Comparison of ENCODE assay signal across 8 cellular contexts in the genomic region with DNA sequence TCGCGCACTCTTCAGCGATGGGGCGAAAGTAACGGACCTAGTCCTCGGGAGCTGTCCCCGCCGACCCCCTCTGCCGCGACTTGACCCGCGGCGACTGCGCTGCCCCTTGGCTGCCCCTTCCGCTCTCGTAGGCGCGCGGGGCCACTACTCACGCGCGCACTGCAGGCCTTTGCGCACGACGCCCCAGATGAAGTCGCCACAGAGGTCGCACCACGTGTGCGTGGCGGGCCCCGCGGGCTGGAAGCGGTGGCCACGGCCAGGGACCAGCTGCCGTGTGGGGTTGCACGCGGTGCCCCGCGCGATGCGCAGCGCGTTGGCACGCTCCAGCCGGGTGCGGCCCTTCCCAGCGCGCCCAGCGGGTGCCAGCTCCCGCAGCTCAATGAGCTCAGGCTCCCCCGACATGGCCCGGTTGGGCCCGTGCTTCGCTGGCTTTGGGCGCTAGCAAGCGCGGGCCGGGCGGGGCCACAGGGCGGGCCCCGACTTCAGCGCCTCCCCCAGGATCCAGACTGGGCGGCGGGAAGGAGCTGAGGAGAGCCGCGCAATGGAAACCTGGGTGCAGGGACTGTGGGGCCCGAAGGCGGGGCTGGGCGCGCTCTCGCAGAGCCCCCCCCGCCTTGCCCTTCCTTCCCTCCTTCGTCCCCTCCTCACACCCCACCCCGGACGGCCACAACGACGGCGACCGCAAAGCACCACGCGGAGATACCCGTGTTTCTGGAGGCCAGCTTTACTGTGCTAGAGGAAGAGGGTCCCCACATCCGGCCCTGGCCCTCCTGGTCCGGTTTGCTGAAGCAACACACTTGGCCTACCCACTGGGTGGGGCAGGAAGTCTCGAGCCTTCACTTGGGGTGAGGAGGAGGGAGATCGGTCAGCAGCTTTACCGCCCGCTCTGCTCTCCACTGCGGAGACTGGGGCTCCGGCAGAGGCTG. TPM values are rescaled to one million over a fixed set of nuclear protein-coding genes. Genes with fewer than 3 reads are reported as not detected.
A peak's percentile ranks its signal among the peaks of the same experiment; 100 is the strongest.
DNase-seq lines count a peak whose midpoint lies in the region; ATAC-seq and TF ChIP-seq lines count a peak whose summit lies in the region.

RASSF1 (minus strand) TSS at position 433 of the 926 bp plus-strand sequence; CDS start at position 402, 31 bp downstream.

- H3K27me3 ChIP-seq in Caco-2 (replicated peaks; ENCODE audit: control insufficient read depth, insufficient read depth, low read length) (no peaks in the 10 kb centered on the region), mononuclear cell (ENCODE audit: insufficient read depth, low read length) (no peaks in the 10 kb centered on the region)

- H3K4me1 ChIP-seq in Caco-2 = peaks cover 13% of the 10 kb centered on the region
- peaks cover 80% of the 10 kb centered on the region for H3K4me1 ChIP-seq in mononuclear cell (ENCODE audit: insufficient read depth, low read length)

- BruUV-seq in Caco-2 (replicated peaks; lab: Mats Ljungman, UMichigan) = no TSS peak

- peaks cover 23% of the 10 kb centered on the region for H3K36me3 Mint-ChIP-seq in Caco-2 (ENCODE audit: insufficient read depth, unreplicated experiment)
- peaks cover 28% of the 10 kb centered on the region for H3K36me3 Mint-ChIP-seq in stimulated activated naive CD8-positive, alpha-beta T cell treated with anti-CD3 and anti-CD28 coated beads, Interleukin-15, Interleukin-2, amounts not matched to agents 100 ng/mL and 50 ng/mL, for 24 hours (ENCODE audit: low read depth)

- CTCF ChIA-PET in Caco-2 (lab: Charles Lee) = interaction anchor here (0.9 kb wide), 1 partner anchor 11 kb away, joined by 3 read pairs; no protein-coding TSS in a partner anchor

- ATAC-seq in GM21526 (IDR thresholded peaks at IDR 0.05; ENCODE audit: low FRiP score, unreplicated experiment) = no peak

- POLR2A ChIA-PET in Caco-2 (lab: Charles Lee) = no interaction called here

- H3K27ac Mint-ChIP-seq in Caco-2 (ENCODE audit: unreplicated experiment) = no peak within 1 kb of the TSS
- peak within 1 kb of the TSS; percentile 88 for H3K27ac Mint-ChIP-seq in stimulated activated naive CD8-positive, alpha-beta T cell treated with anti-CD3 and anti-CD28 coated beads, Interleukin-15, Interleukin-2, amounts not matched to agents 100 ng/mL and 50 ng/mL, for 24 hours

- peak in 1 of 2 experiments; percentile 34 for DNase-seq in Caco-2
- DNase-seq in HUDEP-2 (lab: John Stamatoyannopoulos, UW; ENCODE audit: unreplicated experiment in 76 of 76) = peak in 71 of 76 experiments; percentile 21 to 84 (median 71)
- peak; percentile 57 for DNase-seq in activated CD4-positive, alpha-beta T cell treated with anti-CD3 and anti-CD28 coated beads, Interleukin-2, amount 50 U/mL, for 1 hour
- DNase-seq in effector CD8-positive, alpha-beta T cell (lab: John Stamatoyannopoulos, UW) = peak; percentile 42
- no peak for DNase-seq in D341Med (ENCODE audit: low spot score)

- H3K27me3 Mint-ChIP-seq in Caco-2 (ENCODE audit: insufficient read depth, unreplicated experiment) = no peaks in the 10 kb centered on the region
- H3K27me3 Mint-ChIP-seq in stimulated activated naive CD8-positive, alpha-beta T cell treated with anti-CD3 and anti-CD28 coated beads, Interleukin-15, Interleukin-2, amounts not matched to agents 100 ng/mL and 50 ng/mL, for 24 hours = no peaks in the 10 kb centered on the region

- no peak for TF ChIP-seq CTCF in Caco-2 (IDR thresholded peaks at IDR 0.05; ENCODE audit: insufficient read depth in 1 of 2, low read depth in 1 of 2, low read length in 1 of 2, severe bottlenecking in 1 of 2, unreplicated experiment in 1 of 2)

- peak within 1 kb of the TSS; percentile 15 for H3K4me3 Mint-ChIP-seq in Caco-2 (ENCODE audit: unreplicated experiment)
- H3K4me3 Mint-ChIP-seq in stimulated activated naive CD8-positive, alpha-beta T cell treated with anti-CD3 and anti-CD28 coated beads, Interleukin-15, Interleukin-2, amounts not matched to agents 100 ng/mL and 50 ng/mL, for 24 hours = peak within 1 kb of the TSS; percentile 90

- no peaks in the 10 kb centered on the region for H3K9me3 Mint-ChIP-seq in Caco-2 (ENCODE audit: unreplicated experiment)
- no peaks in the 10 kb centered on the region for H3K9me3 Mint-ChIP-seq in stimulated activated naive CD8-positive, alpha-beta T cell treated with anti-CD3 and anti-CD28 coated beads, Interleukin-15, Interleukin-2, amounts not matched to agents 100 ng/mL and 50 ng/mL, for 24 hours

- H3K9me3 ChIP-seq in Caco-2 (no peaks in the 10 kb centered on the region), mononuclear cell (ENCODE audit: low read depth, low read length) (no peaks in the 10 kb centered on the region)

- peaks cover 11% of the 10 kb centered on the region for H3K4me1 Mint-ChIP-seq in Caco-2 (ENCODE audit: low read depth, unreplicated experiment)
- peaks cover 51% of the 10 kb centered on the region for H3K4me1 Mint-ChIP-seq in stimulated activated naive CD8-positive, alpha-beta T cell treated with anti-CD3 and anti-CD28 coated beads, Interleukin-15, Interleukin-2, amounts not matched to agents 100 ng/mL and 50 ng/mL, for 24 hours (ENCODE audit: low read depth)

- intact Hi-C loops in Caco-2 (cut with micrococcal nuclease; ENCODE audit: unreplicated experiment) = no loop called here

- peak within 1 kb of the TSS; percentile 37 for H3K4me3 ChIP-seq in Caco-2 (ENCODE audit: low read depth, low read length)
- peak within 1 kb of the TSS; percentile 68 for H3K4me3 ChIP-seq in mononuclear cell (ENCODE audit: low read length)

- H3K36me3 ChIP-seq in Caco-2 (ENCODE audit: control insufficient read depth, insufficient read depth, low read length) = no peaks in the 10 kb centered on the region

RNA-seq across cellular contexts. Expression of gene RASSF1, which starts in this region (rescaled TPM):
- 26.7 and 28.1 TPM in 2 replicates for total RNA-seq in Caco-2 (2022)
- total RNA-seq in mononuclear cell = 44.8 TPM
